Comparison of ENCODE assay signal across 17 cellular contexts in genomic region chr5:180170111-180170809, GRCh38. TPM values are rescaled to one million over a fixed set of nuclear protein-coding genes. Genes with fewer than 3 reads are reported as not detected.
DNase-seq lines count a peak whose midpoint lies in the region; ATAC-seq, FAIRE-seq and TF ChIP-seq lines count a peak whose summit lies in the region.
"Had no signal": no experiment of that assay in that cellular context is flagged by ENCODE, and none has a peak within 500 bp of the region (broad histone marks: within the 10 kb centered on the region; RNA-seq: fewer than 3 reads in every experiment).

No MANE protein-coding gene starts in this region.

- intact Hi-C loops in lower lobe of right lung (cut with DNase I), result no loop called here

- no peaks in the 10 kb centered on the region for H3K36me3 Mint-ChIP-seq in astrocyte (ENCODE audit: low read depth, unreplicated experiment)

- POLR2A ChIA-PET in GM10248 (lab: Yijun Ruan, JAX), result no interaction called here

- no peak overlapping the region for H3K9ac ChIP-seq in astrocyte (ENCODE audit: low read length)
- H3K9ac ChIP-seq: parathyroid adenoma had no signal

- H3K79me2 ChIP-seq in astrocyte (ENCODE audit: insufficient read depth, low read length), result no peaks in the 10 kb centered on the region
- H3K79me2 ChIP-seq: hepatocyte, parathyroid adenoma had no signal

- no peaks in the 10 kb centered on the region for H4K20me1 ChIP-seq in astrocyte (ENCODE audit: insufficient read depth, low read length)

- ATAC-seq in lower lobe of right lung, result no peak
- ATAC-seq in HG02588 (IDR thresholded peaks at IDR 0.05; ENCODE audit: unreplicated experiment), result no peak

- peaks cover 7% of the 10 kb centered on the region for H3K4me1 Mint-ChIP-seq in astrocyte (ENCODE audit: low read depth, unreplicated experiment)

- no peaks in the 10 kb centered on the region for H3K9me3 ChIP-seq in astrocyte (ENCODE audit: insufficient read depth, low read depth, low read length)
- no peaks in the 10 kb centered on the region for H3K9me3 ChIP-seq in lower lobe of right lung
- H3K9me3 ChIP-seq: uterus had no signal

- H3K27me3 ChIP-seq in astrocyte (ENCODE audit: insufficient read depth, low read length) (no peaks in the 10 kb centered on the region), lower lobe of right lung (ENCODE audit: low read depth) (peaks cover 12% of the 10 kb centered on the region)
- H3K27me3 ChIP-seq: hepatocyte, uterus had no signal

- DNase-seq in GM10248 (ENCODE audit: extremely low spot score) (peak; percentile 12), astrocyte (ENCODE audit: low read depth) (no peak), inferior parietal cortex (ENCODE audit: extremely low spot score) (peak; percentile 84), putamen (ENCODE audit: low spot score) (peak; percentile 88), NCI-H1105 (lab: John Stamatoyannopoulos, UW) (no peak), lower lobe of right lung (no peak), NCI-H524 treated with DMSO at 0.1 percent for 48 hours (lab: John Stamatoyannopoulos, UW) (no peak)
- DNase-seq: activated CD4-positive, alpha-beta T cell treated with anti-CD3 and anti-CD28 coated beads, Interleukin-2, amount 50 U/mL, for 4 hours; AML-193; NCI-H1092; uterus had no signal

- peak overlapping the region; percentile 18 for H2AFZ ChIP-seq in astrocyte (ENCODE audit: low read depth, low read length)
- H2AFZ ChIP-seq: hepatocyte, parathyroid adenoma had no signal

- no peak for FAIRE-seq in astrocyte (lab: Jason Lieb, UNC)
- FAIRE-seq: endothelial cell of umbilical vein had no signal

- H3K4me3 Mint-ChIP-seq in astrocyte (ENCODE audit: unreplicated experiment), result no peak overlapping the region

- H3K4me3 ChIP-seq in astrocyte (ENCODE audit: insufficient read depth, low read depth, low read length) (no peak overlapping the region), lower lobe of right lung (no peak overlapping the region)
- H3K4me3 ChIP-seq: hepatocyte, lung, uterus had no signal

- H3K4me2 ChIP-seq in astrocyte (ENCODE audit: low read length), result no peak overlapping the region
- H3K4me2 ChIP-seq: hepatocyte had no signal

- no peak overlapping the region for H3K27ac ChIP-seq in astrocyte (ENCODE audit: low read depth, low read length)
- no peak overlapping the region for H3K27ac ChIP-seq in lower lobe of right lung
- H3K27ac ChIP-seq: hepatocyte, parathyroid adenoma, uterus had no signal

- H3K9me3 Mint-ChIP-seq in astrocyte (ENCODE audit: unreplicated experiment), result no peaks in the 10 kb centered on the region
- H3K9me3 Mint-ChIP-seq: activated T-helper 2 cell treated with anti-CD3 and anti-CD28 coated beads, Interferon-gamma antibody, Interleukin-2, Interleukin-4, amounts not matched to agents 10 μg/mL and 5 μg/mL and 100 μg/mL, durations not matched to agents 14 hours and 24 hours and 36 hours had no signal

- CTCF ChIA-PET in GM10248 (lab: Yijun Ruan, JAX), result no interaction called here

- H3K4me1 ChIP-seq in astrocyte (ENCODE audit: insufficient read depth, low read length) (peaks cover 4% of the 10 kb centered on the region), lower lobe of right lung (no peaks in the 10 kb centered on the region)
- H3K4me1 ChIP-seq: parathyroid adenoma, uterus had no signal

- TF ChIP-seq CTCF in GM10248 (IDR thresholded peaks at IDR 0.05; ENCODE audit: control extremely low read depth, extremely low read depth, low read depth, missing control alignments), result no peak
- TF ChIP-seq CTCF in astrocyte (IDR thresholded peaks at IDR 0.05; ENCODE audit: insufficient read depth, low read depth, low read length), result no peak
- TF ChIP-seq CTCF in lower lobe of right lung (IDR thresholded peaks at IDR 0.05), result no peak

- H3K27ac Mint-ChIP-seq in astrocyte (ENCODE audit: unreplicated experiment), result no peak overlapping the region
- H3K27ac Mint-ChIP-seq: activated T-helper 2 cell treated with anti-CD3 and anti-CD28 coated beads, Interferon-gamma antibody, Interleukin-2, Interleukin-4, amounts not matched to agents 10 μg/mL and 5 μg/mL and 100 μg/mL, durations not matched to agents 14 hours and 24 hours and 36 hours had no signal

- H3K36me3 ChIP-seq in astrocyte (ENCODE audit: insufficient read depth, low read length), result no peaks in the 10 kb centered on the region
- H3K36me3 ChIP-seq in lower lobe of right lung, result no peaks in the 10 kb centered on the region
- H3K36me3 ChIP-seq: uterus had no signal

- H3K27me3 Mint-ChIP-seq in astrocyte (ENCODE audit: low read depth, unreplicated experiment), result no peaks in the 10 kb centered on the region

RNA-seq across cellular contexts. Expression of gene RASGEF1C, which starts 38.8 kb away (rescaled TPM):
- 0.22 and 0.41 TPM in 2 replicates for total RNA-seq in astrocyte
- not detected for total RNA-seq in lower lobe of right lung
- total RNA-seq: activated T-helper 2 cell treated with anti-CD3 and anti-CD28 coated beads, Interferon-gamma antibody, Interleukin-2, Interleukin-4, amounts not matched to agents 10 μg/mL and 5 μg/mL and 100 μg/mL, durations not matched to agents 14 hours and 24 hours and 36 hours; endothelial cell of umbilical vein; hepatocyte had no signal

Comparison
In these comparisons a context has a peak if more than half of its experiments do, and no peak if none do; other contexts are left out.
1. DNase-seq: peak in GM10248 (single experiment), inferior parietal cortex (single experiment) and putamen (single experiment); none in astrocyte (single experiment), NCI-H1105 (single experiment), lower lobe of right lung (single experiment) and NCI-H524 treated with DMSO at 0.1 percent for 48 hours (single experiment).